In the genomic region with DNA sequence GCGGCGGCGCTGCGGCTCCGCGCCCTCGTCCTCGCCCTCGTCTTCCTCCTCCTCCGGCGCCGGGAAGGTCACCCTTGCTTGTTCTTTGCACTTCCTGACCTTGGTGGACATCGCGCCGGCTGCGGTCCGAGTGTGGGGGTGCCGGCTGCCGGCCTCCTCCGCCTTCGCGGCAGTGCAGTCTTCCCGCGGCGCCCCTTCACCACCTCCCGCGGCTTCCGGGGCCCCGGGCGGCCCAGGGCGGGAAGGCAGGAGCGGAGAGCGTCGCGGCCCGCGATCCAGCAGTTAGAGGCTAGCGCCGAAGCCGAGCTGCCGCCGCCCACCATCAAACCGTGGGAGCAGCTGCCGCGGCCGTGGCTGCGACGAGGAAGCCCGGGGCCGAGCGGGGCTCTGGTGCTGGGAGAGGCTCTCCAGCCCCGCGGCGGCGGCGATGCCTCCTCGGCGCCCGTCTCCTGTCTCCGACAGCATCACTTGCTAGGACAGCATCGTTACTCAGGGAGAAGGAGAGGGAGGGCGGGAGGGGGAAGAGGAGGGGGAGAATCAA, we compare ENCODE assay signal across 8 cellular contexts. TPM values are rescaled to one million over a fixed set of nuclear protein-coding genes. Genes with fewer than 3 reads are reported as not detected.
A peak's percentile ranks its signal among the peaks of the same experiment; 100 is the strongest.
DNase-seq lines count a peak whose midpoint lies in the region; ATAC-seq, FAIRE-seq and TF ChIP-seq lines count a peak whose summit lies in the region.

A gene (minus strand): TSS at position 491 of the 541 bp plus-strand sequence. CDS start 380 bp downstream, at position 111.

- no peaks in the 10 kb centered on the region for H3K9me1 ChIP-seq in K562 (ENCODE audit: control insufficient read depth, insufficient read depth, low read length)

- ATAC-seq in GM18502 (IDR thresholded peaks at IDR 0.05; ENCODE audit: poor library complexity, unreplicated experiment), result peak; percentile 41
- peak; percentile 40 for ATAC-seq in HG02798 (IDR thresholded peaks at IDR 0.05; ENCODE audit: poor library complexity, unreplicated experiment)
- ATAC-seq in K562, result peak; percentile 59
- no peak for ATAC-seq in HG03378 (IDR thresholded peaks at IDR 0.05; ENCODE audit: unreplicated experiment)

- POLR2A ChIA-PET in SK-N-SH (lab: Yijun Ruan, JAX) (no interaction called here), K562 (lab: Yijun Ruan, JAX) (no interaction called here)

- no peak within 1 kb of the TSS for H3K9ac ChIP-seq in SK-N-SH
- H3K9ac ChIP-seq in K562 (ENCODE audit: insufficient read depth in 1 of 2, low read depth in 2 of 2, low read length in 2 of 2), result peak within 1 kb of the TSS; percentile 18 to 86; a peak in 3 of 4 replicates

- no peaks in the 10 kb centered on the region for H3F3A ChIP-seq in SK-N-SH (replicated peaks; ENCODE audit: insufficient read depth)

- no peaks in the 10 kb centered on the region for H3K9me2 ChIP-seq in SK-N-SH

- CTCF ChIA-PET in SK-N-SH (lab: Yijun Ruan, JAX) (interaction anchor here (1.5 kb wide), 1 partner anchor 626 kb away, joined by 3 read pairs; no protein-coding TSS in a partner anchor), K562 (lab: Yijun Ruan, JAX; ENCODE audit: low intra/inter-chr PET ratio) (no interaction called here)

- no peaks in the 10 kb centered on the region for H3K9me3 ChIP-seq in SK-N-SH
- H3K9me3 ChIP-seq in K562 (replicated peaks; ENCODE audit: control insufficient read depth, insufficient read depth, low read depth, low read length), result no peaks in the 10 kb centered on the region
- H3K9me3 ChIP-seq in iPS-18c (ENCODE audit: control insufficient read depth, insufficient read depth, low read length), result no peaks in the 10 kb centered on the region
- no peaks in the 10 kb centered on the region for H3K9me3 ChIP-seq in small intestine (ENCODE audit: control insufficient read depth, low read depth)

- peaks cover 0 to 8% of the 10 kb centered on the region in 2 experiments; a peak in 1 of 4 replicates for H3K4me1 ChIP-seq in SK-N-SH (ENCODE audit: control insufficient read depth in 1 of 2, insufficient read depth in 2 of 2, low read depth in 1 of 2, low read length in 1 of 2)
- H3K4me1 ChIP-seq in K562 (replicated peaks in 1 of 2; ENCODE audit: control insufficient read depth in 2 of 2, insufficient read depth in 2 of 2, low read length in 2 of 2), result peaks cover 0 to 20% of the 10 kb centered on the region in 2 experiments; a peak in 2 of 5 replicates
- no peaks in the 10 kb centered on the region for H3K4me1 ChIP-seq in small intestine (ENCODE audit: control insufficient read depth in 2 of 2, insufficient read depth in 1 of 2, low read depth in 1 of 2, low read length in 1 of 2)

- WGBS in SK-N-SH (ENCODE audit: low lambda C conversion rate), result 6% methylated on average over 9 of the region's 62 CpGs
- 2% methylated on average over 20 of the region's 62 CpGs for WGBS in K562 (ENCODE audit: insufficient coverage, low coverage, missing lambda C conversion rate)
- WGBS in small intestine, 3 donors, result 0 to 1% (median 1%) methylated on average over 46 to 62 of the region's 62 CpGs

- intact Hi-C loops in K562 (cut with micrococcal nuclease), result loop anchor here (2.0 to 5.0 kb wide), 2 partner anchors 201 to 273 kb away; a partner anchor contains a TSS

- TF ChIP-seq CTCF in SK-N-SH (IDR thresholded peaks at IDR 0.05) (no peak), K562 (IDR thresholded peaks at IDR 0.05 in 2 of 3, conservative IDR thresholded peaks at IDR 0.05 in 1 of 3; ENCODE audit: insufficient read depth in 2 of 3, low read depth in 1 of 3, low read length in 3 of 3) (no peak)

- H3K4me3 ChIP-seq in SK-N-SH (ENCODE audit: low read depth in 2 of 2, low read length in 1 of 2) (peak within 1 kb of the TSS; percentile 40 to 59), K562 (peak within 1 kb of the TSS; percentile 41), iPS-18c (ENCODE audit: insufficient read depth, low read depth, low read length) (peak within 1 kb of the TSS; percentile 70), small intestine (ENCODE audit: low read depth in 1 of 2, low read length in 2 of 2) (peak within 1 kb of the TSS; percentile 31 to 55)

- no peaks in the 10 kb centered on the region for H3K36me3 ChIP-seq in SK-N-SH (replicated peaks in 1 of 2; ENCODE audit: control insufficient read depth in 1 of 2, insufficient read depth in 2 of 2, low read length in 1 of 2)
- no peaks in the 10 kb centered on the region for H3K36me3 ChIP-seq in K562 (ENCODE audit: control insufficient read depth, insufficient read depth, low read length)
- H3K36me3 ChIP-seq in small intestine (ENCODE audit: control insufficient read depth in 2 of 2, insufficient read depth in 2 of 2, low read length in 2 of 2), result no peaks in the 10 kb centered on the region

- H3K79me2 ChIP-seq in SK-N-SH (ENCODE audit: insufficient read depth), result no peaks in the 10 kb centered on the region
- no peaks in the 10 kb centered on the region for H3K79me2 ChIP-seq in K562 (ENCODE audit: control insufficient read depth, insufficient read depth, low read length)

- BruUV-seq in K562 (replicated peaks; lab: Mats Ljungman, UMichigan), result no TSS peak

- TF ChIP-seq POLR2A in K562 (conservative IDR thresholded peaks at IDR 0.05) (no peak), GM12892 (IDR thresholded peaks at IDR 0.05; ENCODE audit: low read depth, low read length) (no peak)

- FAIRE-seq in K562 (lab: Jason Lieb, UNC) (no peak), small intestine (lab: Jason Lieb, UNC) (no peak), GM12892 (lab: Jason Lieb, UNC) (no peak)

- no peak for TF ChIP-seq RAD21 in SK-N-SH (IDR thresholded peaks at IDR 0.05; ENCODE audit: low read length)
- no peak for TF ChIP-seq RAD21 in K562 (CRISPR knock-in tag; conservative IDR thresholded peaks at IDR 0.05 in 1 of 2, IDR thresholded peaks at IDR 0.05 in 1 of 2)

- DNase-seq in SK-N-SH (peak; percentile 69), K562 (ENCODE audit: extremely low read depth in 1 of 4, low spot score in 3 of 4) (peak; percentile 28 to 47 (median 44)), small intestine (no peak), GM12892 (ENCODE audit: insufficient read length) (no peak)

- H3K4me2 ChIP-seq in SK-N-SH, result peak within 1 kb of the TSS; percentile 89
- peak within 1 kb of the TSS; percentile 66 for H3K4me2 ChIP-seq in K562 (ENCODE audit: insufficient read depth, low read length)

- H4K20me1 ChIP-seq in SK-N-SH (ENCODE audit: insufficient read depth), result no peaks in the 10 kb centered on the region
- H4K20me1 ChIP-seq in K562 (replicated peaks; ENCODE audit: control insufficient read depth, insufficient read depth, low read length), result no peaks in the 10 kb centered on the region

- H3K27me3 ChIP-seq in SK-N-SH (ENCODE audit: insufficient read depth) (peaks cover 39% of the 10 kb centered on the region), K562 (ENCODE audit: control insufficient read depth in 2 of 2, insufficient read depth in 2 of 2, low read length in 2 of 2) (peaks cover 6 to 24% of the 10 kb centered on the region in 2 experiments; a peak in 4 of 5 replicates), small intestine (ENCODE audit: control insufficient read depth in 2 of 2, insufficient read depth in 2 of 2, low read length in 2 of 2) (peaks cover 0 to 7% of the 10 kb centered on the region in 2 donors)

- H3K27ac ChIP-seq in SK-N-SH (ENCODE audit: low read depth in 2 of 2, low read length in 1 of 2), result no peak within 1 kb of the TSS
- no peak within 1 kb of the TSS for H3K27ac ChIP-seq in K562 (ENCODE audit: extremely low read depth, low read depth, low read length)
- H3K27ac ChIP-seq in small intestine (ENCODE audit: low read depth in 1 of 2, low read length in 1 of 2), result peak within 1 kb of the TSS in 1 of 2 donors; percentile 20

- in situ Hi-C loops in K562 (cut with MboI), result no loop called here

- no peak for TF ChIP-seq EP300 in SK-N-SH (IDR thresholded peaks at IDR 0.05; ENCODE audit: borderline replicate concordance in 1 of 2, low read depth in 1 of 2, low read length in 1 of 2)
- no peak for TF ChIP-seq EP300 in K562 (IDR thresholded peaks at IDR 0.05; ENCODE audit: low read length)

- H2AFZ ChIP-seq in SK-N-SH (ENCODE audit: low read depth), result peak within 1 kb of the TSS; percentile 94; the same call in 1 of the 2 replicates
- H2AFZ ChIP-seq in K562 (ENCODE audit: low read depth, low read length), result peak within 1 kb of the TSS; percentile 64

RNA-seq across cellular contexts. Expression of the gene that starts here (rescaled TPM):
- not detected in 2 replicates for polyA plus RNA-seq in SK-N-SH (2012; rRNA removed)
- polyA plus RNA-seq in SK-N-SH (2012; cell fraction: cytosol; rRNA removed), result under 0.01 TPM in 1 of 2 replicates, not detected in the other
- polyA plus RNA-seq in SK-N-SH (2012; cell fraction: nucleus; rRNA removed), result 0.01 TPM in 1 of 2 replicates, not detected in the other
- 1.2 and 1.4 TPM in 2 replicates for total RNA-seq in K562 (2011; cell fraction: chromatin; rRNA removed; ENCODE audit: low replicate concordance)
- 0.33 and 0.79 TPM in 2 replicates for total RNA-seq in K562 (2011; cell fraction: nucleolus; rRNA removed)
- 0.69 and 0.95 TPM in 2 replicates for total RNA-seq in K562 (2011; cell fraction: nucleoplasm; rRNA removed)
- 0.24 and 0.27 TPM in 2 replicates for total RNA-seq in K562 (2014; rRNA removed)
- 0.07 and 0.19 TPM in 2 replicates for total RNA-seq in K562 (2014; rRNA removed; fragmentation: Illumina TruSeq; extraction: Trizol)
- total RNA-seq in K562 (2015; rRNA removed; fragmentation: Illumina TruSeq; extraction: Trizol), result 0.11 TPM in 1 of 2 replicates, not detected in the other
- total RNA-seq in K562 (2021), result 0.13 and 0.20 TPM in 2 replicates
- 0.16 and 0.17 TPM in 2 replicates for polyA plus RNA-seq in K562 (2011; rRNA removed)
- polyA plus RNA-seq in K562 (2011; cell fraction: cytosol; rRNA removed), result 0.09 and 0.13 TPM in 2 replicates
- 0.21 and 0.43 TPM in 2 replicates for polyA plus RNA-seq in K562 (2011; cell fraction: nucleus; rRNA removed)
- 0.04 and 0.05 TPM in 2 replicates for polyA plus RNA-seq in K562 (2012)
- 0.18 TPM in 2 replicates for polyA plus RNA-seq in K562 (2014; fragmentation: Illumina TruSeq; extraction: Trizol)
- polyA plus RNA-seq in K562 (2014; fragmentation: Nextera tagmentation; extraction: Ambion mirVana), result under 1 TPM; 0.01 TPM
- polyA plus RNA-seq in K562 (2014; rRNA removed), result 0.04 and 0.09 TPM in 2 replicates
- 0.15 and 0.28 TPM in 2 replicates for polyA minus RNA-seq in K562 (2011; rRNA and poly(A)+ RNA removed)
- not detected in 2 replicates for polyA minus RNA-seq in K562 (2011; cell fraction: cytosol; rRNA and poly(A)+ RNA removed)
- polyA minus RNA-seq in K562 (2011; cell fraction: nucleus; rRNA and poly(A)+ RNA removed), result 0.89 and 1.1 TPM in 2 replicates
- polyA plus RNA-seq in small intestine, result under 1 TPM in 2 of 3 donors, not detected in 1; 0.09 to 0.22 TPM
- polyA plus RNA-seq in GM12892 (2012; ENCODE audit: missing spikeins), result not detected

Comparison
In these comparisons a context has a peak if more than half of its experiments do, and no peak if none do; other contexts are left out.
1. Peak in DNase-seq, H3K4me3 ChIP-seq and H3K4me2 ChIP-seq in SK-N-SH; RNA of the gene not detected or under 1 TPM.
2. DNase-seq: peak in K562 (4 of 4); none in small intestine (single experiment) and GM12892 (single experiment).
3. Peak in every context shown above with its lines, with median percentiles within 50 percentile points of each other: H3K4me3 ChIP-seq.